14 cellular contexts compared by ENCODE assay signal in the genomic region with DNA sequence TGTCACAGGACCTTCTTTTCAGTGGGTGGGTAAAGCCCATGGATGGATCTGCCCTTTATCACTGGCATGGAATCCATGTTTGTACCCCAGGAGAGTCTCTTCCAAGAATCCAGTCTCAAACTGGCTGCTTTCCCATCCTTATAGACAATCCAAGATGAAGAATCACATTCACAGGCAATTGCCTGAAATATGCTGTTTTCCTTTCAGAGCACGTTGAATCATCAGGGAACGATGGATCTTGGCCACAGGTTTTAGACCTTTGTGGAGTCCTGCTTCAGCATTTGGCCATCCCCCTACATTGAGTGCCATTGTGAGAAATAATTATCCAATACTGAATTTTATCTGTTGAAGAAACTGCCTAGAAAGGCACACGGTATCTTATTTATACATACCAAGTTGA.
"Had no signal": no experiment of that assay in that cellular context is flagged by ENCODE, and none has a peak within 500 bp of the region (broad histone marks: within the 10 kb centered on the region; RNA-seq: fewer than 3 reads in every experiment).

No MANE protein-coding gene starts in this region.

- H3K4me1 ChIP-seq: left ventricle myocardium inferior, pancreas, upper lobe of left lung had no signal

- H3K27me3 ChIP-seq: foreskin keratinocyte, pancreas, tibial artery, upper lobe of left lung, uterus had no signal

- DNase-seq: effector memory CD4-positive, alpha-beta T cell; foreskin keratinocyte; immature natural killer cell; left cardiac atrium; left ventricle myocardium inferior; occipital lobe; right cardiac atrium; stimulated activated CD4-positive, alpha-beta T cell treated with anti-CD3 and anti-CD28 coated beads, Interleukin-4, amount 100 ng/mL, for 1 hour; stimulated activated CD8-positive, alpha-beta memory T cell treated with anti-CD3 and anti-CD28 coated beads, Interleukin-4, amount 100 ng/mL, for 48 hours; tibial artery; upper lobe of left lung had no signal

- H3K27ac ChIP-seq: foreskin keratinocyte, left ventricle myocardium inferior, pancreas, tibial artery, upper lobe of left lung had no signal

- H3K36me3 ChIP-seq: left ventricle myocardium inferior, pancreas, tibial artery, upper lobe of left lung, uterus had no signal

- H3K4me3 ChIP-seq: left ventricle myocardium inferior, pancreas, smooth muscle cell, tibial artery, upper lobe of left lung, uterus had no signal

- H3K9me3 ChIP-seq: left ventricle myocardium inferior, pancreas, tibial artery, upper lobe of left lung, uterus had no signal
